In genomic region chr2:230942920-230943896, GRCh38 we compare ENCODE assay signal across 8 cellular contexts. TPM values are rescaled to one million over a fixed set of nuclear protein-coding genes. Genes with fewer than 3 reads are reported as not detected.
DNase-seq lines count a peak whose midpoint lies in the region; ATAC-seq, FAIRE-seq and TF ChIP-seq lines count a peak whose summit lies in the region.

No MANE protein-coding gene starts in this region.

- H3K9me3 Mint-ChIP-seq in stimulated activated effector memory CD8-positive, alpha-beta T cell treated with anti-CD3 and anti-CD28 coated beads, Interleukin-12 subunit alpha, Interleukin-12 subunit beta, amount 100 ng/mL, for 72 hours: no peaks in the 10 kb centered on the region

- no peak for TF ChIP-seq CTCF in GM13976 (IDR thresholded peaks at IDR 0.05; ENCODE audit: borderline replicate concordance, control extremely low read depth, extremely low read depth, insufficient read depth, missing control alignments)
- no peak for TF ChIP-seq CTCF in HL-60 (IDR thresholded peaks at IDR 0.05; ENCODE audit: insufficient read depth, low read length)
- TF ChIP-seq CTCF in K562 (IDR thresholded peaks at IDR 0.05 in 2 of 3, conservative IDR thresholded peaks at IDR 0.05 in 1 of 3; ENCODE audit: insufficient read depth in 2 of 3, low read depth in 1 of 3, low read length in 3 of 3): no peak
- no peak for TF ChIP-seq CTCF in kidney (IDR thresholded peaks at IDR 0.05; ENCODE audit: borderline replicate concordance, extremely low read depth, insufficient read depth)

- no TSS peak for BruUV-seq in K562 (replicated peaks; lab: Mats Ljungman, UMichigan)

- H3K4me3 ChIP-seq in HL-60 (replicated peaks; ENCODE audit: insufficient read depth, low read length) (no peak overlapping the region), K562 (no peak overlapping the region), kidney (ENCODE audit: low read length in 2 of 2) (no peak overlapping the region)

- H3K4me1 ChIP-seq in K562 (replicated peaks in 1 of 2; ENCODE audit: control insufficient read depth in 2 of 2, insufficient read depth in 2 of 2, low read length in 2 of 2): no peaks in the 10 kb centered on the region; a peak in 2 of 5 replicates
- H3K4me1 ChIP-seq in kidney (ENCODE audit: control insufficient read depth in 1 of 2, insufficient read depth in 1 of 2, low read depth in 1 of 2, low read length in 2 of 2): no peaks in the 10 kb centered on the region

- H4K20me1 ChIP-seq in K562 (replicated peaks; ENCODE audit: control insufficient read depth, insufficient read depth, low read length): no peaks in the 10 kb centered on the region

- WGBS in K562 (ENCODE audit: insufficient coverage, low coverage, missing lambda C conversion rate): 23% methylated on average over 11 of the region's 19 CpGs

- H3K36me3 ChIP-seq in K562 (ENCODE audit: control insufficient read depth, insufficient read depth, low read length) (no peaks in the 10 kb centered on the region), kidney (ENCODE audit: control insufficient read depth in 1 of 2, insufficient read depth in 2 of 2, low read length in 2 of 2) (no peaks in the 10 kb centered on the region)

- POLR2A ChIA-PET in K562 (lab: Yijun Ruan, JAX): interaction anchor here (0.6 kb wide), 1 partner anchor 10 kb away, joined by 3 read pairs; no protein-coding TSS in a partner anchor

- peaks cover 34% of the 10 kb centered on the region for H3K36me3 Mint-ChIP-seq in stimulated activated effector memory CD8-positive, alpha-beta T cell treated with anti-CD3 and anti-CD28 coated beads, Interleukin-12 subunit alpha, Interleukin-12 subunit beta, amount 100 ng/mL, for 72 hours

- H3K9ac ChIP-seq in K562 (ENCODE audit: insufficient read depth in 1 of 2, low read depth in 2 of 2, low read length in 2 of 2) (no peak overlapping the region), kidney (ENCODE audit: low read length in 2 of 2) (no peak overlapping the region)

- H3K4me1 Mint-ChIP-seq in stimulated activated effector memory CD8-positive, alpha-beta T cell treated with anti-CD3 and anti-CD28 coated beads, Interleukin-12 subunit alpha, Interleukin-12 subunit beta, amount 100 ng/mL, for 72 hours: peaks cover 51% of the 10 kb centered on the region

- H3K79me2 ChIP-seq in K562 (ENCODE audit: control insufficient read depth, insufficient read depth, low read length): no peaks in the 10 kb centered on the region

- intact Hi-C loops in K562 (cut with micrococcal nuclease): loop anchor here (1.0 kb wide), 1 partner anchor 44 kb away; no protein-coding TSS in a partner anchor
- intact Hi-C loops in kidney (cut with DNase I): no loop called here

- FAIRE-seq in K562 (lab: Jason Lieb, UNC) (no peak), kidney (lab: Jason Lieb, UNC) (no peak)

- no peaks in the 10 kb centered on the region for H3K9me1 ChIP-seq in K562 (ENCODE audit: control insufficient read depth, insufficient read depth, low read length)

- H3K4me3 Mint-ChIP-seq in stimulated activated effector memory CD8-positive, alpha-beta T cell treated with anti-CD3 and anti-CD28 coated beads, Interleukin-12 subunit alpha, Interleukin-12 subunit beta, amount 100 ng/mL, for 72 hours: peak overlapping the region; percentile 66

- CTCF ChIA-PET in K562 (lab: Yijun Ruan, JAX; ENCODE audit: low intra/inter-chr PET ratio): interaction anchor here (1.3 kb wide), 1 partner anchor 44 kb away, joined by 5 read pairs; no protein-coding TSS in a partner anchor

- H2AFZ ChIP-seq in K562 (ENCODE audit: low read depth, low read length): no peak overlapping the region

- H3K27me3 ChIP-seq in HL-60 (ENCODE audit: insufficient read depth, poor library complexity, severe bottlenecking): no peaks in the 10 kb centered on the region
- peaks cover 2 to 31% of the 10 kb centered on the region in 2 experiments; a peak in 4 of 5 replicates for H3K27me3 ChIP-seq in K562 (ENCODE audit: control insufficient read depth in 2 of 2, insufficient read depth in 2 of 2, low read length in 2 of 2)

- H3K27ac ChIP-seq in HL-60 (replicated peaks) (no peak overlapping the region), K562 (ENCODE audit: extremely low read depth, low read depth, low read length) (no peak overlapping the region), kidney (ENCODE audit: low read depth in 2 of 2, low read length in 2 of 2) (no peak overlapping the region)

- H3K4me2 ChIP-seq in K562 (ENCODE audit: insufficient read depth, low read length): no peak overlapping the region

- DNase-seq in GM13976 (ENCODE audit: low spot score) (peak; percentile 87), HL-60 (ENCODE audit: low read depth in 1 of 2, low spot score in 1 of 2) (peak; percentile 75 to 84), K562 (ENCODE audit: extremely low read depth in 1 of 4, low spot score in 3 of 4) (peak in 2 of 4 experiments; percentile 24 to 27), SW480 (ENCODE audit: low spot score) (no peak), NCI-H1694 treated with DMSO at 0.1 percent for 48 hours (lab: John Stamatoyannopoulos, UW) (no peak), kidney (no peak)
- DNase-seq in stimulated activated effector memory CD8-positive, alpha-beta T cell treated with anti-CD3 and anti-CD28 coated beads, Interleukin-12 subunit alpha, Interleukin-12 subunit beta, amount 100 ng/mL, for 72 hours (ENCODE audit: low spot score in 2 of 2): peak in 1 of 2 donors; percentile 82

- in situ Hi-C loops in GM13976 (cut with MboI; ENCODE audit: low sequenced_read_pairs, unreplicated experiment): loop anchor here (5.0 kb wide), 1 partner anchor 44 kb away; no protein-coding TSS in a partner anchor
- in situ Hi-C loops in K562 (cut with MboI): no loop called here

- H3K9me3 ChIP-seq in K562 (replicated peaks; ENCODE audit: control insufficient read depth, insufficient read depth, low read depth, low read length) (no peaks in the 10 kb centered on the region), kidney (ENCODE audit: control insufficient read depth in 1 of 2, low read length in 2 of 2) (no peaks in the 10 kb centered on the region)

- H3K27ac Mint-ChIP-seq in stimulated activated effector memory CD8-positive, alpha-beta T cell treated with anti-CD3 and anti-CD28 coated beads, Interleukin-12 subunit alpha, Interleukin-12 subunit beta, amount 100 ng/mL, for 72 hours: peak overlapping the region; percentile 92

- no peak for TF ChIP-seq POLR2A in K562 (conservative IDR thresholded peaks at IDR 0.05)

- no peak for TF ChIP-seq RAD21 in K562 (CRISPR knock-in tag; conservative IDR thresholded peaks at IDR 0.05 in 1 of 2, IDR thresholded peaks at IDR 0.05 in 1 of 2)

- no peak for TF ChIP-seq EP300 in K562 (IDR thresholded peaks at IDR 0.05; ENCODE audit: low read length)

- peak; percentile 63 for ATAC-seq in GM21526 (IDR thresholded peaks at IDR 0.05; ENCODE audit: low FRiP score, unreplicated experiment)
- ATAC-seq in K562: peak; percentile 81
- peak; percentile 65 for ATAC-seq in stimulated activated effector memory CD8-positive, alpha-beta T cell treated with anti-CD3 and anti-CD28 coated beads, Interleukin-12 subunit alpha, Interleukin-12 subunit beta, amount 100 ng/mL, for 72 hours

TF ChIP-seq in K562, 482 proteins besides CTCF, POLR2A, EP300 and RAD21 (continues in another document):
- no peak for TF ChIP-seq TAF9B (IDR thresholded peaks at IDR 0.05; ENCODE audit: partially characterized antibody)
- peak; percentile 54 for TF ChIP-seq RBM25 (IDR thresholded peaks at IDR 0.05; ENCODE audit: low read depth, low read length, severe bottlenecking)
- peak; percentile 27; the same call in 1 of the 2 replicates for TF ChIP-seq SMARCA5 (IDR thresholded peaks at IDR 0.05)
- TF ChIP-seq NFE2 (IDR thresholded peaks at IDR 0.05; ENCODE audit: low read depth): no peak
- no peak for TF ChIP-seq RBM39 (optimal IDR thresholded peaks at IDR 0.05; ENCODE audit: low read depth, low read length)

RNA-seq across cellular contexts. Expression of gene GPR55, which starts 18.2 kb away (rescaled TPM):
- 1.3 and 2.8 TPM in 2 replicates for total RNA-seq in K562 (2011; cell fraction: chromatin; rRNA removed; ENCODE audit: low replicate concordance)
- total RNA-seq in K562 (2011; cell fraction: nucleolus; rRNA removed): 2.0 and 2.2 TPM in 2 replicates
- total RNA-seq in K562 (2011; cell fraction: nucleoplasm; rRNA removed): 1.5 and 2.7 TPM in 2 replicates
- total RNA-seq in K562 (2014; rRNA removed) (0.08 and 0.18 TPM in 2 replicates), K562 (2014; rRNA removed; fragmentation: Illumina TruSeq; extraction: Trizol) (0.11 and 0.16 TPM in 2 replicates), K562 (2015; rRNA removed; fragmentation: Illumina TruSeq; extraction: Trizol) (0.34 and 0.36 TPM in 2 replicates), K562 (2021) (0.07 and 0.18 TPM in 2 replicates), kidney (0.69 TPM)
- polyA plus RNA-seq in K562 (2011; rRNA removed) (0.32 and 0.49 TPM in 2 replicates), K562 (2014; fragmentation: Illumina TruSeq; extraction: Trizol) (0.16 and 0.19 TPM in 2 replicates), K562 (2014; fragmentation: Nextera tagmentation; extraction: Ambion mirVana) (under 1 TPM; 0.27 to 0.34 TPM), K562 (2014; rRNA removed) (0.36 and 0.73 TPM in 2 replicates), kidney (ENCODE audit: insufficient read depth, low read depth, low replicate concordance) (not detected)
- 0.34 and 0.49 TPM in 2 replicates for polyA plus RNA-seq in K562 (2011; cell fraction: cytosol; rRNA removed)
- polyA plus RNA-seq in K562 (2011; cell fraction: nucleus; rRNA removed): 0.95 and 1.7 TPM in 2 replicates
- 1.2 and 1.4 TPM in 2 replicates for polyA plus RNA-seq in K562 (2012)
- 0.45 and 0.46 TPM in 2 replicates for polyA minus RNA-seq in K562 (2011; rRNA and poly(A)+ RNA removed)
- not detected in 2 replicates for polyA minus RNA-seq in K562 (2011; cell fraction: cytosol; rRNA and poly(A)+ RNA removed)
- polyA minus RNA-seq in K562 (2011; cell fraction: nucleus; rRNA and poly(A)+ RNA removed): 1.00 and 1.1 TPM in 2 replicates

RNA-seq across cellular contexts. Expression of gene SPATA3, which starts 52.7 kb away (rescaled TPM):
- total RNA-seq in K562 (2011; cell fraction: chromatin; rRNA removed; ENCODE audit: low replicate concordance): not detected in 2 replicates
- total RNA-seq in K562 (2011; cell fraction: nucleolus; rRNA removed): not detected in 2 replicates
- not detected in 2 replicates for total RNA-seq in K562 (2011; cell fraction: nucleoplasm; rRNA removed)
- total RNA-seq in K562 (2014; rRNA removed) (not detected in 2 replicates), K562 (2014; rRNA removed; fragmentation: Illumina TruSeq; extraction: Trizol) (not detected in 2 replicates), K562 (2015; rRNA removed; fragmentation: Illumina TruSeq; extraction: Trizol) (not detected in 2 replicates), K562 (2021) (not detected in 2 replicates), kidney (not detected)
- polyA plus RNA-seq in K562 (2011; rRNA removed) (not detected in 2 replicates), K562 (2014; fragmentation: Illumina TruSeq; extraction: Trizol) (not detected in 2 replicates), K562 (2014; fragmentation: Nextera tagmentation; extraction: Ambion mirVana) (not detected), K562 (2014; rRNA removed) (not detected in 2 replicates), kidney (ENCODE audit: insufficient read depth, low read depth, low replicate concordance) (not detected)
- polyA plus RNA-seq in K562 (2011; cell fraction: cytosol; rRNA removed): not detected in 2 replicates
- polyA plus RNA-seq in K562 (2011; cell fraction: nucleus; rRNA removed): not detected in 2 replicates
- polyA plus RNA-seq in K562 (2012): not detected in 2 replicates
- not detected in 2 replicates for polyA minus RNA-seq in K562 (2011; rRNA and poly(A)+ RNA removed)
- not detected in 2 replicates for polyA minus RNA-seq in K562 (2011; cell fraction: cytosol; rRNA and poly(A)+ RNA removed)
- not detected in 2 replicates for polyA minus RNA-seq in K562 (2011; cell fraction: nucleus; rRNA and poly(A)+ RNA removed)

Comparison
In these comparisons a context has a peak if more than half of its experiments do, and no peak if none do; other contexts are left out.
1. DNase-seq: peak in GM13976 (single experiment) and HL-60 (2 of 2); none in SW480 (single experiment), NCI-H1694 treated with DMSO at 0.1 percent for 48 hours (single experiment) and kidney (single experiment).
2. Peak in every context shown above with its lines, with median percentiles within 50 percentile points of each other: ATAC-seq.